In the genomic region with DNA sequence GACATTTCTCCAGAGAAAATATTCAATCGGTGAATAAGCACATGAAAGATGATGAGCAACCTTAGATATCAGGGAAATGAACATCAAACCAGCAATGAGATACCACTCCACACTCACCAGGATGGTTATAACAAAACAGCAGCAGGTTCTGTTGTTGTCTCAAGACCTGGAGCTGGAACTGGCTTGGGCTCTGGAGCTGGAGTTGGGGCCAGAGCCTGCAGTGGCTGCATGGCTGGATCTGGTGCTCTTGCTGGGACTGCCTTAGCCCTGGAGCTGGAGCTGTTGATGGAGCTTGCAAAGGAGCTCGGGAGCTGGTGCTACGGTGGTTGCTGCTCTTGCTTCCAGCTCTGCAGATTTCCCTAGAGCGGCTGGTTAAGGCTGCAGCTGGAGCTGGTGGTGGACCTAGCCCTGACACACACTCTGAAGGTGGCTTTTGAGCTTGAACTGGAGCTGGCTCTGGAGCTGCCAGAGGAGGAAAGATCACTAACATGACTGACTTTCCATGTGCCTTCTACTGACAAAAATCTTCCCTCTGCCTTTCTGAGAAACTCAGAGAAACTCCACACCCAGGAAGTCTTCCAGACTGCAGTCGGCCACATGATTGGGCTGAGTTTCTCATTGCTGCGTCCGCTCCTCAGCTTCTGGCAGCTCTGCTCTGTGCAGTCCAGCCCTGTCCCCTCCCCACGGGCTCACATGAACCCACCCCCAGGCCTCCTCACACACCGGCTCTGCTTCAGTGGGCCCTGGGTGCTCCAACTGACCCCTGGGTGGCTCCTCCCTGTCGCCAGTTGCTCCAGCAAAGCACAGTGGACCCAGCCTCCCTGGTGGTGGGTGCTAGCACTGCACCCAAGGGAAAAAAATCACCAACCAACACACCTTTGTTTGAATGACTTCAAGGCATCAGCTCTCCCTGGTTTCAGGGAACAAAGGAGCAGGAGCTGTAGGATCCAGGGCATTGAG, we compare ENCODE assay signal across 8 cellular contexts.
A peak's percentile ranks its signal among the peaks of the same experiment; 100 is the strongest.
DNase-seq lines count a peak whose midpoint lies in the region; ATAC-seq and TF ChIP-seq lines count a peak whose summit lies in the region.

No MANE protein-coding gene starts in this region.

- TF ChIP-seq POLR2A in ovary (IDR thresholded peaks at IDR 0.05) = no peak

- H3K36me3 ChIP-seq in BJ (ENCODE audit: control insufficient read depth, insufficient read depth, low read length) (no peaks in the 10 kb centered on the region), MG63 (no peaks in the 10 kb centered on the region), ovary (no peaks in the 10 kb centered on the region)

- DNase-seq in BJ (ENCODE audit: low read depth) = no peak
- peak; percentile 34 for DNase-seq in MG63
- DNase-seq in stimulated activated naive CD8-positive, alpha-beta T cell treated with anti-CD3 and anti-CD28 coated beads, Interleukin-15, Interleukin-2, amounts not matched to agents 100 U/mL and 50 U/mL, for 24 hours = peak; percentile 21
- no peak for DNase-seq in ovary
- no peak for DNase-seq in GDM1 (lab: John Stamatoyannopoulos, UW)

- H3K9me3 ChIP-seq in MG63 = no peaks in the 10 kb centered on the region
- no peaks in the 10 kb centered on the region for H3K9me3 ChIP-seq in ovary

- TF ChIP-seq CTCF in BJ (IDR thresholded peaks at IDR 0.05; ENCODE audit: insufficient read depth, low read depth, low read length) (peak; percentile 68), ovary (IDR thresholded peaks at IDR 0.05) (no peak)

- WGBS in ovary, 3 donors = 72 to 86% (median 79%) methylated on average over 10 of the region's 10 CpGs

- peaks cover under 1% of the 10 kb centered on the region for H3K27me3 ChIP-seq in BJ (ENCODE audit: control insufficient read depth, insufficient read depth, low read length)
- H3K27me3 ChIP-seq in MG63 = peaks cover 8% of the 10 kb centered on the region
- H3K27me3 ChIP-seq in ovary = no peaks in the 10 kb centered on the region

- POLR2A ChIA-PET in BJ (lab: Charles Lee) = no interaction called here

- no peaks in the 10 kb centered on the region for H3K4me1 ChIP-seq in ovary (ENCODE audit: insufficient read depth)

- H3K27ac ChIP-seq in ovary = no peak overlapping the region

- intact Hi-C loops in ovary (cut with DNase I) = no loop called here

- no peak overlapping the region for H3K4me3 ChIP-seq in BJ (ENCODE audit: low read depth, low read length)
- no peak overlapping the region for H3K4me3 ChIP-seq in MG63
- no peak overlapping the region for H3K4me3 ChIP-seq in ovary

- ATAC-seq in GM18907 (IDR thresholded peaks at IDR 0.05; ENCODE audit: unreplicated experiment) = peak; percentile 60
- ATAC-seq in esophagus mucosa = peak; percentile 17
- no peak for ATAC-seq in stimulated activated naive CD8-positive, alpha-beta T cell treated with anti-CD3 and anti-CD28 coated beads, Interleukin-15, Interleukin-2, amounts not matched to agents 100 U/mL and 50 U/mL, for 24 hours
- ATAC-seq in HG02938 (IDR thresholded peaks at IDR 0.05; ENCODE audit: unreplicated experiment) = no peak

- no peak for TF ChIP-seq EP300 in ovary (IDR thresholded peaks at IDR 0.05)

- CTCF ChIA-PET in BJ (lab: Yijun Ruan, JAX) = interaction anchor here (0.6 to 8.3 kb wide), 13 partner anchors 9 to 250 kb away, joined by 3 to 146 read pairs (median 9); no protein-coding TSS in a partner anchor

Comparison
In these comparisons a context has a peak if more than half of its experiments do, and no peak if none do; other contexts are left out.
1. DNase-seq: peak in MG63 (single experiment) and stimulated activated naive CD8-positive, alpha-beta T cell treated with anti-CD3 and anti-CD28 coated beads, Interleukin-15, Interleukin-2, amounts not matched to agents 100 U/mL and 50 U/mL, for 24 hours (single experiment); none in BJ (single experiment), ovary (0 of 5) and GDM1 (single experiment).
2. ATAC-seq: peak in GM18907 (single experiment) and esophagus mucosa (single experiment); none in stimulated activated naive CD8-positive, alpha-beta T cell treated with anti-CD3 and anti-CD28 coated beads, Interleukin-15, Interleukin-2, amounts not matched to agents 100 U/mL and 50 U/mL, for 24 hours (single experiment) and HG02938 (single experiment).